ENCODE assay signal across 9 cellular contexts in the genomic region with DNA sequence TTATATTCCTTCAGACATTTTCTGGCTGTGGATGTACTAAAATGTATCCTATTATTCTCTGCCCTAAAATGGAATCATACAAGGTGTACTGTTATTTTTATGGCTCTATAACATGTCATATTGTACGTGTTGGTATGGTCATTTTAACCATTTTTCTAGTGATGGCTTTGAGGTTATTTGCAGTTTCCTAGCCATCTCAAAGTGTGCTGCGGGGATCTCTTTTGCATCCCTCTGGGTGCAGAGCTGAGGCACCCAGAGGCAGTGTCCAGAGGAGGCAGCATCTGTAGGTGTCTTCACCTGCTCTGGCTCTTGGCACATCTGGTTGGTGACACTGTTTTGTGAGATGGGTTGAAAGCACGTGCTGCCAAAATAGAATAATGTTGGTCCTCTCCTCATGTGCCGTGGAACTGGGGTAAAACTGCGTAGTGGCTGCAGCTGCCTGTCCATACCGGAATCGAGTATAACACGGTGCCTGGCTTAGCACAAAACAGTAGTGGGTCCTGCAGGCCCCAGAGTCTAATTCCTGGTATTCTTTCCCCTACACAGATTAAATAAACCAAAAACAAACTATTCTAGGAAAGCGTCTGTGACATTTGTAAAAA. TPM values are rescaled to one million over a fixed set of nuclear protein-coding genes. Genes with fewer than 3 reads are reported as not detected.
DNase-seq lines count a peak whose midpoint lies in the region; ATAC-seq and TF ChIP-seq lines count a peak whose summit lies in the region.
"Had no signal": no experiment of that assay in that cellular context is flagged by ENCODE, and none has a peak within 500 bp of the region (broad histone marks: within the 10 kb centered on the region; RNA-seq: fewer than 3 reads in every experiment).

No MANE protein-coding gene starts in this region.

- no peaks in the 10 kb centered on the region for H3K27me3 ChIP-seq in PC-9 (ENCODE audit: insufficient read depth, low read depth)

- H3K36me3 Mint-ChIP-seq in natural killer cell treated with Interleukin-12 subunit alpha and Interleukin-12 subunit beta and Interleukin-15 and Interleukin-18, amount 100 ng/mL, for 72 hours = peaks cover 20% of the 10 kb centered on the region
- no peaks in the 10 kb centered on the region for H3K36me3 Mint-ChIP-seq in WTC11

- H3K4me3 Mint-ChIP-seq in natural killer cell treated with Interleukin-12 subunit alpha and Interleukin-12 subunit beta and Interleukin-15 and Interleukin-18, amount 100 ng/mL, for 72 hours = no peak overlapping the region
- no peak overlapping the region for H3K4me3 Mint-ChIP-seq in WTC11

- H2AFZ ChIP-seq in PC-9 = no peak overlapping the region

- peaks cover 92% of the 10 kb centered on the region for H3K79me2 ChIP-seq in PC-9 (ENCODE audit: low read depth)

- no peak for ATAC-seq in natural killer cell treated with Interleukin-12 subunit alpha and Interleukin-12 subunit beta and Interleukin-15 and Interleukin-18, amount 100 ng/mL, for 72 hours
- ATAC-seq in WTC11 = no peak

- no TSS peak for BruUV-seq in PC-9 (replicated peaks; lab: Mats Ljungman, UMichigan)

- H3K9me3 ChIP-seq in PC-9 (ENCODE audit: insufficient read depth, low read depth) = no peaks in the 10 kb centered on the region

- H3K4me2 ChIP-seq in PC-9 = no peak overlapping the region

- TF ChIP-seq CTCF in PC-9 (conservative IDR thresholded peaks at IDR 0.05) (no peak), WTC11 (IDR thresholded peaks at IDR 0.05) (no peak)

- peak overlapping the region; percentile 77 to 99 for H3K27ac Mint-ChIP-seq in natural killer cell treated with Interleukin-12 subunit alpha and Interleukin-12 subunit beta and Interleukin-15 and Interleukin-18, amount 100 ng/mL, for 72 hours
- H3K27ac Mint-ChIP-seq in WTC11 = no peak overlapping the region

- CTCF ChIA-PET in PC-9 (lab: Charles Lee) = no interaction called here
- CTCF ChIA-PET in WTC11 (lab: Charles Lee) = interaction anchor here (0.6 to 1.9 kb wide), 4 partner anchors 19 to 44 kb away, joined by 3 to 6 read pairs (median 4); no protein-coding TSS in a partner anchor

- peaks cover 96% of the 10 kb centered on the region for H3F3A ChIP-seq in PC-9 (ENCODE audit: insufficient read depth, low read depth)

- H3K27ac ChIP-seq in PC-9 = 0 out of 2 replicates have a peak overlapping the region, but pooled peaks have one; percentile 11
- peak overlapping the region; percentile 100 for H3K27ac ChIP-seq in epithelial cell of prostate

- H3K9me3 Mint-ChIP-seq in natural killer cell treated with Interleukin-12 subunit alpha and Interleukin-12 subunit beta and Interleukin-15 and Interleukin-18, amount 100 ng/mL, for 72 hours = no peaks in the 10 kb centered on the region
- no peaks in the 10 kb centered on the region for H3K9me3 Mint-ChIP-seq in WTC11

- H3K27me3 Mint-ChIP-seq in natural killer cell treated with Interleukin-12 subunit alpha and Interleukin-12 subunit beta and Interleukin-15 and Interleukin-18, amount 100 ng/mL, for 72 hours = no peaks in the 10 kb centered on the region
- no peaks in the 10 kb centered on the region for H3K27me3 Mint-ChIP-seq in WTC11 (ENCODE audit: low read depth)

- POLR2A ChIA-PET in PC-9 (lab: Charles Lee; ENCODE audit: unreplicated experiment) = no interaction called here
- POLR2A ChIA-PET in WTC11 (lab: Charles Lee) = no interaction called here

- peaks cover 93% of the 10 kb centered on the region for H4K20me1 ChIP-seq in PC-9 (ENCODE audit: insufficient read depth)

- intact Hi-C loops in PC-9 (cut with micrococcal nuclease; ENCODE audit: unreplicated experiment) = no loop called here

- H3K4me1 ChIP-seq in PC-9 (replicated peaks; ENCODE audit: insufficient read depth) = peaks cover 43% of the 10 kb centered on the region

- DNase-seq in A172 (ENCODE audit: low spot score) = peak; percentile 21
- no peak for DNase-seq in PC-9
- DNase-seq in epithelial cell of prostate (ENCODE audit: low read depth, low spot score) = no peak
- no peak for DNase-seq in natural killer cell treated with Interleukin-12 subunit alpha and Interleukin-12 subunit beta and Interleukin-15 and Interleukin-18, amount 100 ng/mL, for 72 hours (ENCODE audit: low spot score)
- no peak for DNase-seq in WTC11 (ENCODE audit: low spot score)
- no peak for DNase-seq in cortex of kidney (lab: John Stamatoyannopoulos, UW)
- DNase-seq in GM19238 (ENCODE audit: insufficient read length, low spot score) = no peak
- DNase-seq in stimulated activated CD4-positive, alpha-beta T cell treated with anti-CD3 and anti-CD28 coated beads, Interleukin-4, amount 100 ng/mL, for 24 hours = no peak
- DNase-seq: foreskin melanocyte had no signal

- no peaks in the 10 kb centered on the region for H3K9me2 ChIP-seq in PC-9 (ENCODE audit: insufficient read depth)

- peaks cover 71 to 80% of the 10 kb centered on the region in 2 donors for H3K4me1 Mint-ChIP-seq in natural killer cell treated with Interleukin-12 subunit alpha and Interleukin-12 subunit beta and Interleukin-15 and Interleukin-18, amount 100 ng/mL, for 72 hours (ENCODE audit: low read depth in 2 of 2)
- peaks cover under 1% of the 10 kb centered on the region for H3K4me1 Mint-ChIP-seq in WTC11

- H3K4me3 ChIP-seq in PC-9 = no peak overlapping the region

- H3K36me3 ChIP-seq in PC-9 (ENCODE audit: low read depth) = peaks cover 68% of the 10 kb centered on the region

TF ChIP-seq in WTC11, 78 proteins besides CTCF, POLR2A, EP300 and RAD21:
- TF ChIP-seq RORB (CRISPR knock-in tag; IDR thresholded peaks at IDR 0.05) (no peak), MYBL2 (CRISPR knock-in tag; IDR thresholded peaks at IDR 0.05) (no peak), ESRRA (CRISPR knock-in tag; IDR thresholded peaks at IDR 0.05; ENCODE audit: borderline replicate concordance) (no peak), ZNF138 (CRISPR knock-in tag; conservative IDR thresholded peaks at IDR 0.05) (no peak), ZNF263 (CRISPR knock-in tag; IDR thresholded peaks at IDR 0.05; ENCODE audit: low read depth) (no peak), NFYB (CRISPR knock-in tag; conservative IDR thresholded peaks at IDR 0.05; ENCODE audit: low read depth) (no peak)
- TF ChIP-seq, protein P1, sequence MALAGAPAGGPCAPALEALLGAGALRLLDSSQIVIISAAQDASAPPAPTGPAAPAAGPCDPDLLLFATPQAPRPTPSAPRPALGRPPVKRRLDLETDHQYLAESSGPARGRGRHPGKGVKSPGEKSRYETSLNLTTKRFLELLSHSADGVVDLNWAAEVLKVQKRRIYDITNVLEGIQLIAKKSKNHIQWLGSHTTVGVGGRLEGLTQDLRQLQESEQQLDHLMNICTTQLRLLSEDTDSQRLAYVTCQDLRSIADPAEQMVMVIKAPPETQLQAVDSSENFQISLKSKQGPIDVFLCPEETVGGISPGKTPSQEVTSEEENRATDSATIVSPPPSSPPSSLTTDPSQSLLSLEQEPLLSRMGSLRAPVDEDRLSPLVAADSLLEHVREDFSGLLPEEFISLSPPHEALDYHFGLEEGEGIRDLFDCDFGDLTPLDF (CRISPR knock-in tag; IDR thresholded peaks at IDR 0.05) = no peak
- TF ChIP-seq, protein P2, sequence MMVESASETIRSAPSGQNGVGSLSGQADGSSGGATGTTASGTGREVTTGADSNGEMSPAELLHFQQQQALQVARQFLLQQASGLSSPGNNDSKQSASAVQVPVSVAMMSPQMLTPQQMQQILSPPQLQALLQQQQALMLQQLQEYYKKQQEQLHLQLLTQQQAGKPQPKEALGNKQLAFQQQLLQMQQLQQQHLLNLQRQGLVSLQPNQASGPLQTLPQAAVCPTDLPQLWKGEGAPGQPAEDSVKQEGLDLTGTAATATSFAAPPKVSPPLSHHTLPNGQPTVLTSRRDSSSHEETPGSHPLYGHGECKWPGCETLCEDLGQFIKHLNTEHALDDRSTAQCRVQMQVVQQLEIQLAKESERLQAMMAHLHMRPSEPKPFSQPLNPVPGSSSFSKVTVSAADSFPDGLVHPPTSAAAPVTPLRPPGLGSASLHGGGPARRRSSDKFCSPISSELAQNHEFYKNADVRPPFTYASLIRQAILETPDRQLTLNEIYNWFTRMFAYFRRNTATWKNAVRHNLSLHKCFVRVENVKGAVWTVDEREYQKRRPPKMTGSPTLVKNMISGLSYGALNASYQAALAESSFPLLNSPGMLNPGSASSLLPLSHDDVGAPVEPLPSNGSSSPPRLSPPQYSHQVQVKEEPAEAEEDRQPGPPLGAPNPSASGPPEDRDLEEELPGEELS (CRISPR knock-in tag; IDR thresholded peaks at IDR 0.05) = no peak

RNA-seq across cellular contexts. Expression of gene NEAT1, which starts 12.8 kb away (rescaled TPM):
- 20.6 and 28.9 TPM in 2 replicates for total RNA-seq in A172 (2014; rRNA removed; shearing (Covaris generic))
- total RNA-seq in PC-9 (2021) (825 and 938 TPM in 2 replicates), WTC11 (2021) (28.7 to 38.1 TPM (median 31.7 TPM) in 3 replicates)
- total RNA-seq in natural killer cell treated with Interleukin-12 subunit alpha and Interleukin-12 subunit beta and Interleukin-15 and Interleukin-18, amount 100 ng/mL, for 72 hours = 100 to 1,000 TPM; 432 to 571 TPM

RNA-seq across cellular contexts. Expression of gene FRMD8, which starts 49.0 kb away (rescaled TPM):
- 21.5 and 36.9 TPM in 2 replicates for total RNA-seq in A172 (2014; rRNA removed; shearing (Covaris generic))
- total RNA-seq in PC-9 (2021) (32.4 and 48.9 TPM in 2 replicates), WTC11 (2021) (21.5 to 23.7 TPM (median 22.9 TPM) in 3 replicates)
- total RNA-seq in natural killer cell treated with Interleukin-12 subunit alpha and Interleukin-12 subunit beta and Interleukin-15 and Interleukin-18, amount 100 ng/mL, for 72 hours = 10 to 100 TPM; 50.5 to 68.4 TPM

RNA-seq across cellular contexts. Expression of gene SLC25A45, which starts 53.0 kb away (rescaled TPM):
- total RNA-seq in A172 (2014; rRNA removed; shearing (Covaris generic)) = 3.5 and 7.0 TPM in 2 replicates
- 9.5 and 9.8 TPM in 2 replicates for total RNA-seq in PC-9 (2021)
- 10 to 100 TPM; 10.8 to 12.6 TPM for total RNA-seq in natural killer cell treated with Interleukin-12 subunit alpha and Interleukin-12 subunit beta and Interleukin-15 and Interleukin-18, amount 100 ng/mL, for 72 hours
- 1.5 to 2.5 TPM (median 1.7 TPM) in 3 replicates for total RNA-seq in WTC11 (2021)

Comparison
In these comparisons a context has a peak if more than half of its experiments do, and no peak if none do; other contexts are left out.
1. RNA of gene NEAT1, which starts 12.8 kb away (total RNA-seq): 825 to 938 TPM in PC-9 and 432 to 571 TPM in natural killer cell treated with Interleukin-12 subunit alpha and Interleukin-12 subunit beta and Interleukin-15 and Interleukin-18, amount 100 ng/mL, for 72 hours; 28.7 to 38.1 TPM in WTC11 and 20.6 to 28.9 TPM in A172; every median in the first group is over 10 times any median in the second.